Comparison of ENCODE assay signal across 30 cellular contexts in genomic region chr4:164221631-164222030, GRCh38.
DNase-seq lines count a peak whose midpoint lies in the region; ATAC-seq, FAIRE-seq and TF ChIP-seq lines count a peak whose summit lies in the region.
"Had no signal": no experiment of that assay in that cellular context is flagged by ENCODE, and none has a peak within 500 bp of the region (broad histone marks: within the 10 kb centered on the region; RNA-seq: fewer than 3 reads in every experiment).

No MANE protein-coding gene starts in this region.

- H3K27me3 ChIP-seq in GM23248 (replicated peaks; ENCODE audit: insufficient read depth) (no peaks in the 10 kb centered on the region), astrocyte (ENCODE audit: insufficient read depth, low read length) (no peaks in the 10 kb centered on the region), PC-9 (ENCODE audit: insufficient read depth, low read depth) (no peaks in the 10 kb centered on the region)
- H3K27me3 ChIP-seq: BLaER1, heart left ventricle had no signal

- H3K9me3 Mint-ChIP-seq in astrocyte (ENCODE audit: unreplicated experiment), result no peaks in the 10 kb centered on the region
- H3K9me3 Mint-ChIP-seq: nephron, type B pancreatic cell had no signal

- H3K4me2 ChIP-seq in GM23248 (ENCODE audit: unreplicated experiment) (no peak overlapping the region), astrocyte (ENCODE audit: low read length) (no peak overlapping the region), PC-9 (no peak overlapping the region)
- H3K4me2 ChIP-seq: BLaER1 had no signal

- no peaks in the 10 kb centered on the region for H3K36me3 ChIP-seq in GM23248 (ENCODE audit: low read depth)
- no peaks in the 10 kb centered on the region for H3K36me3 ChIP-seq in astrocyte (ENCODE audit: insufficient read depth, low read length)
- no peaks in the 10 kb centered on the region for H3K36me3 ChIP-seq in PC-9 (ENCODE audit: low read depth)
- H3K36me3 ChIP-seq: BLaER1, heart left ventricle had no signal

- H3F3A ChIP-seq in GM23248 (ENCODE audit: insufficient read depth), result no peaks in the 10 kb centered on the region
- no peaks in the 10 kb centered on the region for H3F3A ChIP-seq in PC-9 (ENCODE audit: insufficient read depth, low read depth)

- no peaks in the 10 kb centered on the region for H3K4me1 Mint-ChIP-seq in astrocyte (ENCODE audit: low read depth, unreplicated experiment)
- H3K4me1 Mint-ChIP-seq: activated CD8-positive, alpha-beta memory T cell treated with anti-CD3 and anti-CD28 coated beads, Interleukin-2, amount 10 ng/mL, durations not matched to agents 7 days and 5 days; nephron; stimulated activated naive B cell treated with anti-CD40 and anti-IgM and Interleukin-4, amounts not matched to agents 10 μg/mL and 1 μg/mL and 100 μg/mL, for 72 hours had no signal

- FAIRE-seq in astrocyte (lab: Jason Lieb, UNC), result no peak
- FAIRE-seq: GM12892, HTR-8/SVneo had no signal

- H3K79me2 ChIP-seq in GM23248 (ENCODE audit: insufficient read depth) (no peaks in the 10 kb centered on the region), astrocyte (ENCODE audit: insufficient read depth, low read length) (no peaks in the 10 kb centered on the region), PC-9 (ENCODE audit: low read depth) (no peaks in the 10 kb centered on the region)

- no peaks in the 10 kb centered on the region for H3K36me3 Mint-ChIP-seq in astrocyte (ENCODE audit: low read depth, unreplicated experiment)
- H3K36me3 Mint-ChIP-seq: activated CD8-positive, alpha-beta memory T cell treated with anti-CD3 and anti-CD28 coated beads, Interleukin-2, amount 10 ng/mL, durations not matched to agents 7 days and 5 days; stimulated activated naive B cell treated with anti-CD40 and anti-IgM and Interleukin-4, amounts not matched to agents 10 μg/mL and 1 μg/mL and 100 μg/mL, for 72 hours; type B pancreatic cell had no signal

- no TSS peak for BruUV-seq in PC-9 (replicated peaks; lab: Mats Ljungman, UMichigan)

- CTCF ChIA-PET in PC-9 (lab: Charles Lee), result no interaction called here

- no peak overlapping the region for H3K27ac Mint-ChIP-seq in astrocyte (ENCODE audit: unreplicated experiment)
- H3K27ac Mint-ChIP-seq: activated CD8-positive, alpha-beta memory T cell treated with anti-CD3 and anti-CD28 coated beads, Interleukin-2, amount 10 ng/mL, durations not matched to agents 7 days and 5 days; dendritic cell treated with granulocyte-macrophage colony-stimulating factor and Interleukin-4, amounts not matched to agents 40 ng/mL and 50 ng/mL, for 4 days; nephron; stimulated activated naive B cell treated with anti-CD40 and anti-IgM and Interleukin-4, amounts not matched to agents 10 μg/mL and 1 μg/mL and 100 μg/mL, for 72 hours; T-helper 1 cell treated with Interleukin-12 subunit alpha and Interleukin-12 subunit beta and Interleukin-4 antibody, amounts not matched to agents 30 μg/mL and 1 μg/mL, for 36 hours; type B pancreatic cell had no signal

- no peak for TF ChIP-seq CTCF in astrocyte (IDR thresholded peaks at IDR 0.05; ENCODE audit: insufficient read depth, low read depth, low read length)
- no peak for TF ChIP-seq CTCF in PC-9 (conservative IDR thresholded peaks at IDR 0.05)

- H3K9me2 ChIP-seq in GM23248 (ENCODE audit: insufficient read depth) (no peaks in the 10 kb centered on the region), PC-9 (ENCODE audit: insufficient read depth) (no peaks in the 10 kb centered on the region)

- intact Hi-C loops in PC-9 (cut with micrococcal nuclease; ENCODE audit: unreplicated experiment), result no loop called here

- H3K27me3 Mint-ChIP-seq in astrocyte (ENCODE audit: low read depth, unreplicated experiment), result no peaks in the 10 kb centered on the region
- H3K27me3 Mint-ChIP-seq: activated CD8-positive, alpha-beta memory T cell treated with anti-CD3 and anti-CD28 coated beads, Interleukin-2, amount 10 ng/mL, durations not matched to agents 7 days and 5 days; dendritic cell treated with granulocyte-macrophage colony-stimulating factor and Interleukin-4, amounts not matched to agents 40 ng/mL and 50 ng/mL, for 4 days; stimulated activated naive B cell treated with anti-CD40 and anti-IgM and Interleukin-4, amounts not matched to agents 10 μg/mL and 1 μg/mL and 100 μg/mL, for 72 hours; type B pancreatic cell had no signal

- DNase-seq in GM23248, result peak; percentile 5
- DNase-seq in M059J (ENCODE audit: low read depth), result peak; percentile 51
- peak; percentile 29 for DNase-seq in astrocyte (ENCODE audit: low read depth)
- DNase-seq in iris pigment epithelial cell (ENCODE audit: low read depth), result peak; percentile 20
- DNase-seq in PC-9, result no peak
- DNase-seq: activated CD8-positive, alpha-beta memory T cell treated with anti-CD3 and anti-CD28 coated beads, Interleukin-2, amount 10 ng/mL, durations not matched to agents 7 days and 5 days; activated T-cell treated with anti-CD3 and anti-CD28 coated beads, Interleukin-2, amount 50 U/mL, for 48 hours; foreskin fibroblast; heart left ventricle; KBM-7; kidney glomerular epithelial cell; NCI-H1417 treated with DMSO at 0.1 percent for 48 hours; NCI-H2081 treated with DMSO at 0.1 percent for 48 hours; NCI-H446; NCI-H774; stimulated activated CD4-positive, alpha-beta T cell treated with anti-CD3 and anti-CD28 coated beads, Interleukin-15, amount 100 ng/mL, for 24 hours; stimulated activated naive B cell treated with anti-CD40 and anti-IgM and Interleukin-4, amounts not matched to agents 10 μg/mL and 1 μg/mL and 100 μg/mL, for 72 hours; substantia nigra had no signal

- H4K20me1 ChIP-seq in GM23248 (ENCODE audit: insufficient read depth) (no peaks in the 10 kb centered on the region), astrocyte (ENCODE audit: insufficient read depth, low read length) (no peaks in the 10 kb centered on the region), PC-9 (ENCODE audit: insufficient read depth) (no peaks in the 10 kb centered on the region)
- H4K20me1 ChIP-seq: BLaER1 had no signal

- in situ Hi-C loops in GM23248 (cut with MboI), result no loop called here

- no peak overlapping the region for H3K4me3 Mint-ChIP-seq in astrocyte (ENCODE audit: unreplicated experiment)
- H3K4me3 Mint-ChIP-seq: activated CD8-positive, alpha-beta memory T cell treated with anti-CD3 and anti-CD28 coated beads, Interleukin-2, amount 10 ng/mL, durations not matched to agents 7 days and 5 days; dendritic cell treated with granulocyte-macrophage colony-stimulating factor and Interleukin-4, amounts not matched to agents 40 ng/mL and 50 ng/mL, for 4 days; nephron; stimulated activated naive B cell treated with anti-CD40 and anti-IgM and Interleukin-4, amounts not matched to agents 10 μg/mL and 1 μg/mL and 100 μg/mL, for 72 hours; T-helper 1 cell treated with Interleukin-12 subunit alpha and Interleukin-12 subunit beta and Interleukin-4 antibody, amounts not matched to agents 30 μg/mL and 1 μg/mL, for 36 hours; type B pancreatic cell had no signal

- H3K9ac ChIP-seq in GM23248 (no peak overlapping the region), astrocyte (ENCODE audit: low read length) (no peak overlapping the region)
- H3K9ac ChIP-seq: BLaER1 had no signal

- peaks cover 6% of the 10 kb centered on the region for H3K9me3 ChIP-seq in GM23248 (ENCODE audit: low read depth)
- H3K9me3 ChIP-seq in astrocyte (ENCODE audit: insufficient read depth, low read depth, low read length), result no peaks in the 10 kb centered on the region
- H3K9me3 ChIP-seq in PC-9 (ENCODE audit: insufficient read depth, low read depth), result no peaks in the 10 kb centered on the region
- H3K9me3 ChIP-seq: BLaER1 had no signal

- WGBS in GM23248 (ENCODE audit: low coverage in 1 of 2, low lambda C conversion rate in 2 of 2, missing lambda C conversion rate in 2 of 2), 2 experiments, result 9 to 15% methylated on average over 1 of the region's 1 CpG

- no peak overlapping the region for H3K27ac ChIP-seq in GM23248
- no peak overlapping the region for H3K27ac ChIP-seq in astrocyte (ENCODE audit: low read depth, low read length)
- H3K27ac ChIP-seq in PC-9, result no peak overlapping the region
- H3K27ac ChIP-seq: BLaER1, heart left ventricle had no signal

- no peak overlapping the region for H2AFZ ChIP-seq in GM23248
- H2AFZ ChIP-seq in astrocyte (ENCODE audit: low read depth, low read length), result no peak overlapping the region
- no peak overlapping the region for H2AFZ ChIP-seq in PC-9

- H3K4me1 ChIP-seq in GM23248 (ENCODE audit: insufficient read depth), result no peaks in the 10 kb centered on the region
- H3K4me1 ChIP-seq in astrocyte (ENCODE audit: insufficient read depth, low read length), result no peaks in the 10 kb centered on the region
- no peaks in the 10 kb centered on the region for H3K4me1 ChIP-seq in PC-9 (replicated peaks; ENCODE audit: insufficient read depth)
- H3K4me1 ChIP-seq: BLaER1, heart left ventricle had no signal

- POLR2A ChIA-PET in PC-9 (lab: Charles Lee; ENCODE audit: unreplicated experiment), result no interaction called here

- no peak for ATAC-seq in GM18861 (IDR thresholded peaks at IDR 0.05; ENCODE audit: unreplicated experiment)
- no peak for ATAC-seq in GM19328 (IDR thresholded peaks at IDR 0.05; ENCODE audit: unreplicated experiment)
- no peak for ATAC-seq in HG03280 (IDR thresholded peaks at IDR 0.05; ENCODE audit: unreplicated experiment)
- ATAC-seq: activated CD8-positive, alpha-beta memory T cell treated with anti-CD3 and anti-CD28 coated beads, Interleukin-2, amount 10 ng/mL, durations not matched to agents 7 days and 5 days; heart left ventricle; SK-N-SH treated with all-trans-retinoic acid at 6 μM for 48 hours; stimulated activated naive B cell treated with anti-CD40 and anti-IgM and Interleukin-4, amounts not matched to agents 10 μg/mL and 1 μg/mL and 100 μg/mL, for 72 hours had no signal

- no peak overlapping the region for H3K4me3 ChIP-seq in GM23248
- no peak overlapping the region for H3K4me3 ChIP-seq in astrocyte (ENCODE audit: insufficient read depth, low read depth, low read length)
- H3K4me3 ChIP-seq in PC-9, result no peak overlapping the region
- H3K4me3 ChIP-seq: BLaER1, heart left ventricle, lung had no signal

Comparison
In these comparisons a context has a peak if more than half of its experiments do, and no peak if none do; other contexts are left out.
1. DNase-seq: peak in GM23248 (single experiment), M059J (single experiment), astrocyte (single experiment) and iris pigment epithelial cell (single experiment); none in PC-9 (0 of 2).